ENCODE assay signal across 6 cellular contexts in genomic region chr1:46649764-46650163, GRCh38.
"Had no signal": no experiment of that assay in that cellular context is flagged by ENCODE, and none has a peak within 500 bp of the region (broad histone marks: within the 10 kb centered on the region; RNA-seq: fewer than 3 reads in every experiment).

No MANE protein-coding gene starts in this region.

- DNase-seq: IMR-90, KBM-7, KG1 had no signal

- H3K4me3 ChIP-seq: K562 had no signal

- H3K27ac ChIP-seq: HL-60, KMS-11 had no signal
